8 cellular contexts compared by ENCODE assay signal in genomic region chr5:132830436-132831094, GRCh38. TPM values are rescaled to one million over a fixed set of nuclear protein-coding genes. Genes with fewer than 3 reads are reported as not detected.
DNase-seq lines count a peak whose midpoint lies in the region; ATAC-seq and TF ChIP-seq lines count a peak whose summit lies in the region.

TSS of gene SHROOM1 (minus strand) at chr5:132830647. CDS start at chr5:132826140, 4,507 bp downstream.

- intact Hi-C loops in activated B cell treated with CpG ODN at 0.5 μM for 24 hours (cut with micrococcal nuclease): loop anchor here (1.0 to 2.0 kb wide), 3 partner anchors 18 to 53 kb away; partner anchors contain the start of genes GDF9, SOWAHA and UQCRQ

- H3K4me3 ChIP-seq in fibroblast of mammary gland (ENCODE audit: control insufficient read depth, low read depth, low read length): peak within 1 kb of the TSS; percentile 58

- peak; percentile 14 to 27 for ATAC-seq in activated CD4-positive, CD25-positive, alpha-beta regulatory T cell treated with anti-CD3 and anti-CD28 coated beads, Interleukin-2, amount 50 U/mL, for 24 hours
- peak; percentile 60 for ATAC-seq in GM21619 (IDR thresholded peaks at IDR 0.05; ENCODE audit: unreplicated experiment)
- peak; percentile 50 for ATAC-seq in activated B cell treated with CpG ODN at 0.5 μM for 24 hours (ENCODE audit: low read depth)
- peak; percentile 82 to 86 for ATAC-seq in natural killer cell treated with Interleukin-12 subunit alpha and Interleukin-12 subunit beta and Interleukin-15 and Interleukin-18, amount 100 ng/mL, for 72 hours

- H3K36me3 Mint-ChIP-seq in activated B cell treated with CpG ODN at 0.5 μM for 24 hours (ENCODE audit: low read depth): no peaks in the 10 kb centered on the region
- H3K36me3 Mint-ChIP-seq in natural killer cell treated with Interleukin-12 subunit alpha and Interleukin-12 subunit beta and Interleukin-15 and Interleukin-18, amount 100 ng/mL, for 72 hours: no peaks in the 10 kb centered on the region

- H3K27me3 Mint-ChIP-seq in activated B cell treated with CpG ODN at 0.5 μM for 24 hours: peaks cover 22% of the 10 kb centered on the region
- peaks cover 13 to 21% of the 10 kb centered on the region in 2 donors for H3K27me3 Mint-ChIP-seq in natural killer cell treated with Interleukin-12 subunit alpha and Interleukin-12 subunit beta and Interleukin-15 and Interleukin-18, amount 100 ng/mL, for 72 hours

- H3K9me3 Mint-ChIP-seq in activated B cell treated with CpG ODN at 0.5 μM for 24 hours: no peaks in the 10 kb centered on the region
- no peaks in the 10 kb centered on the region for H3K9me3 Mint-ChIP-seq in natural killer cell treated with Interleukin-12 subunit alpha and Interleukin-12 subunit beta and Interleukin-15 and Interleukin-18, amount 100 ng/mL, for 72 hours

- TF ChIP-seq CTCF in activated B cell treated with CpG ODN at 0.5 μM for 24 hours (IDR thresholded peaks at IDR 0.05): no peak
- no peak for TF ChIP-seq CTCF in fibroblast of mammary gland (conservative IDR thresholded peaks at IDR 0.05; ENCODE audit: control insufficient read depth, insufficient read depth, low read depth, low read length)

- H3K4me3 Mint-ChIP-seq in activated B cell treated with CpG ODN at 0.5 μM for 24 hours: peak within 1 kb of the TSS; percentile 91
- peak within 1 kb of the TSS; percentile 87 for H3K4me3 Mint-ChIP-seq in natural killer cell treated with Interleukin-12 subunit alpha and Interleukin-12 subunit beta and Interleukin-15 and Interleukin-18, amount 100 ng/mL, for 72 hours

- peaks cover 14% of the 10 kb centered on the region for H3K4me1 Mint-ChIP-seq in activated B cell treated with CpG ODN at 0.5 μM for 24 hours
- H3K4me1 Mint-ChIP-seq in natural killer cell treated with Interleukin-12 subunit alpha and Interleukin-12 subunit beta and Interleukin-15 and Interleukin-18, amount 100 ng/mL, for 72 hours (ENCODE audit: low read depth in 2 of 2): peaks cover 5 to 11% of the 10 kb centered on the region in 2 donors

- POLR2A ChIA-PET in activated B cell treated with CpG ODN at 0.5 μM for 24 hours (lab: Charles Lee): interaction anchor here (1.7 kb wide), 1 partner anchor 53 kb away, joined by 5 read pairs; no protein-coding TSS in a partner anchor

- DNase-seq in activated CD4-positive, CD25-positive, alpha-beta regulatory T cell (lab: John Stamatoyannopoulos, UW): no peak
- DNase-seq in HuH-7 (ENCODE audit: low spot score) (peak; percentile 80), activated B cell treated with CpG ODN at 0.5 μM for 24 hours (peak; percentile 48), fibroblast of mammary gland (ENCODE audit: low read depth) (peak; percentile 53), NCI-H524 treated with DMSO at 0.1 percent for 48 hours (lab: John Stamatoyannopoulos, UW) (no peak)
- DNase-seq in natural killer cell treated with Interleukin-12 subunit alpha and Interleukin-12 subunit beta and Interleukin-15 and Interleukin-18, amount 100 ng/mL, for 72 hours (ENCODE audit: low spot score): peak; percentile 72

- CTCF ChIA-PET in activated B cell treated with CpG ODN at 0.5 μM for 24 hours (lab: Charles Lee): interaction anchor here (0.6 to 1.3 kb wide), 3 partner anchors 36 to 446 kb away, joined by 3 to 8 read pairs (median 4); partner anchors contain the start of genes GDF9 and UQCRQ

- H3K27ac Mint-ChIP-seq in activated B cell treated with CpG ODN at 0.5 μM for 24 hours: peak within 1 kb of the TSS; percentile 41
- H3K27ac Mint-ChIP-seq in natural killer cell treated with Interleukin-12 subunit alpha and Interleukin-12 subunit beta and Interleukin-15 and Interleukin-18, amount 100 ng/mL, for 72 hours: peak within 1 kb of the TSS in 1 of 2 donors; percentile 41

RNA-seq across cellular contexts. Expression of gene SHROOM1, which starts in this region (rescaled TPM):
- 1.5 and 2.4 TPM in 2 replicates for total RNA-seq in activated B cell treated with CpG ODN at 0.5 μM for 24 hours
- 1 to 10 TPM; 5.4 to 8.0 TPM for total RNA-seq in natural killer cell treated with Interleukin-12 subunit alpha and Interleukin-12 subunit beta and Interleukin-15 and Interleukin-18, amount 100 ng/mL, for 72 hours

Comparison
In these comparisons a context has a peak if more than half of its experiments do, and no peak if none do; other contexts are left out.
1. ATAC-seq: peak in every context shown above with its lines; median percentile 84 in natural killer cell treated with Interleukin-12 subunit alpha and Interleukin-12 subunit beta and Interleukin-15 and Interleukin-18, amount 100 ng/mL, for 72 hours; 60 in GM21619; 50 in activated B cell treated with CpG ODN at 0.5 μM for 24 hours; 20 in activated CD4-positive, CD25-positive, alpha-beta regulatory T cell treated with anti-CD3 and anti-CD28 coated beads, Interleukin-2, amount 50 U/mL, for 24 hours.
2. DNase-seq: peak in HuH-7 (single experiment), activated B cell treated with CpG ODN at 0.5 μM for 24 hours (single experiment), fibroblast of mammary gland (single experiment) and natural killer cell treated with Interleukin-12 subunit alpha and Interleukin-12 subunit beta and Interleukin-15 and Interleukin-18, amount 100 ng/mL, for 72 hours (single experiment); none in activated CD4-positive, CD25-positive, alpha-beta regulatory T cell (0 of 4) and NCI-H524 treated with DMSO at 0.1 percent for 48 hours (single experiment).